ENCODE assay signal across 9 cellular contexts in genomic region chr1:214548988-214549387, GRCh38. TPM values are rescaled to one million over a fixed set of nuclear protein-coding genes. Genes with fewer than 3 reads are reported as not detected.
A peak's percentile ranks its signal among the peaks of the same experiment; 100 is the strongest.
DNase-seq lines count a peak whose midpoint lies in the region; ATAC-seq and TF ChIP-seq lines count a peak whose summit lies in the region.
"Had no signal": no experiment of that assay in that cellular context is flagged by ENCODE, and none has a peak within 500 bp of the region (broad histone marks: within the 10 kb centered on the region; RNA-seq: fewer than 3 reads in every experiment).

No MANE protein-coding gene starts in this region.

- peak overlapping the region; percentile 89 for H3K4me3 ChIP-seq in astrocyte of the cerebellum (ENCODE audit: low read depth, low read length)
- peak overlapping the region in 3 of 4 donors; percentile 50 to 78 (median 71) for H3K4me3 ChIP-seq in stomach

- TF ChIP-seq EP300 in stomach (IDR thresholded peaks at IDR 0.05), result no peak

- H3K27me3 ChIP-seq in stomach, result peaks cover 0 to 25% (median 0%) of the 10 kb centered on the region in 3 donors

- H3K27ac ChIP-seq in stomach, result peak overlapping the region in 2 of 5 donors; percentile 95 to 99

- H3K9me3 ChIP-seq in stomach, result no peaks in the 10 kb centered on the region

- WGBS in stomach, 5 donors, result 22 to 44% (median 28%) methylated on average over 2 of the region's 2 CpGs

- no peaks in the 10 kb centered on the region for H3K36me3 ChIP-seq in stomach

- no peak for TF ChIP-seq POLR2A in stomach (IDR thresholded peaks at IDR 0.05)

- intact Hi-C loops in left ventricle myocardium superior (cut with micrococcal nuclease) (no loop called here), stomach (cut with DNase I; ENCODE audit: low total_unique reads) (no loop called here)

- DNase-seq in HCEC 1CT (peak; percentile 50), astrocyte of the cerebellum (ENCODE audit: low read depth) (no peak), left ventricle myocardium superior (peak; percentile 75), stomach (peak; percentile 76), NAMALWA (ENCODE audit: low spot score) (no peak), iPS-NIHi7 (ENCODE audit: extremely low spot score) (no peak), NCI-H2196 (lab: John Stamatoyannopoulos, UW; ENCODE audit: unreplicated experiment) (no peak)

- TF ChIP-seq CTCF in astrocyte of the cerebellum (IDR thresholded peaks at IDR 0.05; ENCODE audit: low read depth, low read length, missing control alignments) (no peak), stomach (IDR thresholded peaks at IDR 0.05) (no peak)

- peaks cover 26 to 65% (median 51%) of the 10 kb centered on the region in 4 donors for H3K4me1 ChIP-seq in stomach

- ATAC-seq in left ventricle myocardium superior (peak; percentile 32), GM21717 (IDR thresholded peaks at IDR 0.05; ENCODE audit: unreplicated experiment) (no peak)

- in situ Hi-C loops in astrocyte of the cerebellum (cut with HindIII; ENCODE audit: low sequenced_read_pairs), result loop anchor here (5.0 to 10.0 kb wide), 2 partner anchors 54 to 127 kb away; no protein-coding TSS in a partner anchor

RNA-seq across cellular contexts. Expression of gene PTPN14, which starts 2.4 kb away (rescaled TPM):
- total RNA-seq in left ventricle myocardium superior (25.6 TPM), stomach (10 to 100 TPM in 4 of 5 donors, 1 to 10 TPM in 1; 5.5 to 44.6 (median 19.0) TPM)
- 1 to 10 TPM; 1.7 to 4.2 (median 2.6) TPM for polyA plus RNA-seq in stomach
- total RNA-seq: OCI-LY7 had no signal

RNA-seq across cellular contexts. Expression of gene CENPF, which starts 54.0 kb away (rescaled TPM):
- 0.47 TPM for total RNA-seq in left ventricle myocardium superior
- 10 to 100 TPM in 2 of 5 donors, 1 to 10 TPM in 3; 4.8 to 43.2 (median 8.2) TPM for total RNA-seq in stomach
- 1 to 10 TPM in 1 of 3 donors, under 1 TPM in 2; 0.15 to 8.8 (median 0.50) TPM for polyA plus RNA-seq in stomach

Comparison
In these comparisons a context has a peak if more than half of its experiments do, and no peak if none do; other contexts are left out.
1. DNase-seq: peak in HCEC 1CT (single experiment), left ventricle myocardium superior (single experiment) and stomach (single experiment); none in astrocyte of the cerebellum (single experiment), NAMALWA (single experiment), iPS-NIHi7 (single experiment) and NCI-H2196 (single experiment).